8 cellular contexts compared by ENCODE assay signal in genomic region chr20:50731055-50731929, GRCh38.
DNase-seq lines count a peak whose midpoint lies in the region; ATAC-seq and TF ChIP-seq lines count a peak whose summit lies in the region.

A gene with protein sequence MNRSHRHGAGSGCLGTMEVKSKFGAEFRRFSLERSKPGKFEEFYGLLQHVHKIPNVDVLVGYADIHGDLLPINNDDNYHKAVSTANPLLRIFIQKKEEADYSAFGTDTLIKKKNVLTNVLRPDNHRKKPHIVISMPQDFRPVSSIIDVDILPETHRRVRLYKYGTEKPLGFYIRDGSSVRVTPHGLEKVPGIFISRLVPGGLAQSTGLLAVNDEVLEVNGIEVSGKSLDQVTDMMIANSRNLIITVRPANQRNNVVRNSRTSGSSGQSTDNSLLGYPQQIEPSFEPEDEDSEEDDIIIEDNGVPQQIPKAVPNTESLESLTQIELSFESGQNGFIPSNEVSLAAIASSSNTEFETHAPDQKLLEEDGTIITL (plus strand): TSS chr20:50731580. CDS start chr20:50731787, 207 bp downstream.

- DNase-seq in 8988T = peak; percentile 98
- peak; percentile 99 for DNase-seq in NCI-H2081 (lab: John Stamatoyannopoulos, UW)
- peak; percentile 99 for DNase-seq in T1000 (lab: John Stamatoyannopoulos, UW)
- peak; percentile 94 for DNase-seq in astrocyte of the spinal cord (ENCODE audit: low read depth, low spot score)
- peak; percentile 33 to 97 (median 92) for DNase-seq in hypothalamus (lab: John Stamatoyannopoulos, UW)
- DNase-seq in retina = peak; percentile 100

- ATAC-seq in GM18520 (IDR thresholded peaks at IDR 0.05; ENCODE audit: unreplicated experiment) (peak; percentile 84), HG03045 (IDR thresholded peaks at IDR 0.05; ENCODE audit: unreplicated experiment) (peak; percentile 87)

- in situ Hi-C loops in astrocyte of the spinal cord (cut with HindIII; ENCODE audit: low sequenced_read_pairs) = no loop called here

- H3K4me3 ChIP-seq in astrocyte of the spinal cord (ENCODE audit: low read depth, low read length) = peak within 1 kb of the TSS; percentile 47

- no peak for TF ChIP-seq CTCF in astrocyte of the spinal cord (IDR thresholded peaks at IDR 0.05; ENCODE audit: low read depth, low read length)

Comparison
In these comparisons a context has a peak if more than half of its experiments do, and no peak if none do; other contexts are left out.
1. Peak in every context shown above with its lines: DNase-seq, ATAC-seq and H3K4me3 ChIP-seq.